Comparison of ENCODE assay signal across 27 cellular contexts in genomic region chr9:115469826-115470225, GRCh38.
"Had no signal": no experiment of that assay in that cellular context is flagged by ENCODE, and none has a peak within 500 bp of the region (broad histone marks: within the 10 kb centered on the region; RNA-seq: fewer than 3 reads in every experiment).

No MANE protein-coding gene starts in this region.

- H3K9me3 Mint-ChIP-seq: activated CD4-positive, alpha-beta memory T cell treated with anti-CD3 and anti-CD28 coated beads, Interleukin-2, amount 10 ng/mL, durations not matched to agents 7 days and 5 days; activated CD4-positive, alpha-beta T cell treated with anti-CD3 and anti-CD28 coated beads, Interleukin-2, amount 10 ng/mL, durations not matched to agents 7 days and 5 days; activated naive CD4-positive, alpha-beta T cell treated with anti-CD3 and anti-CD28 coated beads, Interleukin-2, amount 50 U/mL, for 24 hours; activated naive CD8-positive, alpha-beta T cell treated with anti-CD3 and anti-CD28 coated beads, Interleukin-2, amount 50 U/mL, for 24 hours; activated T-helper 2 cell treated with anti-CD3 and anti-CD28 coated beads, Interferon-gamma antibody, Interleukin-2, Interleukin-4, amounts not matched to agents 10 μg/mL and 5 μg/mL and 100 μg/mL, durations not matched to agents 14 hours and 24 hours and 36 hours; effector memory CD8-positive, alpha-beta T cell had no signal

- H3K4me3 ChIP-seq: esophagus squamous epithelium, gastrocnemius medialis, left lung, lower lobe of right lung, neural progenitor cell, stomach, tibial artery had no signal

- H3K4me3 Mint-ChIP-seq: activated CD4-positive, alpha-beta memory T cell treated with anti-CD3 and anti-CD28 coated beads, Interleukin-2, amount 10 ng/mL, durations not matched to agents 7 days and 5 days; activated CD4-positive, alpha-beta T cell treated with anti-CD3 and anti-CD28 coated beads, Interleukin-2, amount 10 ng/mL, durations not matched to agents 7 days and 5 days; activated naive CD4-positive, alpha-beta T cell treated with anti-CD3 and anti-CD28 coated beads, Interleukin-2, amount 50 U/mL, for 24 hours; activated naive CD8-positive, alpha-beta T cell treated with anti-CD3 and anti-CD28 coated beads, Interleukin-2, amount 50 U/mL, for 24 hours; effector memory CD8-positive, alpha-beta T cell; natural killer cell; neural progenitor cell; stimulated activated naive B cell treated with anti-CD40 and anti-IgM and Interleukin-4, amounts not matched to agents 10 μg/mL and 1 μg/mL and 100 μg/mL, for 72 hours had no signal

- ATAC-seq: activated naive CD8-positive, alpha-beta T cell treated with anti-CD3 and anti-CD28 coated beads, Interleukin-2, amount 50 U/mL, for 24 hours; effector memory CD8-positive, alpha-beta T cell; gastrocnemius medialis; left lung; lower lobe of right lung; natural killer cell; right cardiac atrium; stimulated activated naive B cell treated with anti-CD40 and anti-IgM and Interleukin-4, amounts not matched to agents 10 μg/mL and 1 μg/mL and 100 μg/mL, for 72 hours had no signal

- H3K36me3 Mint-ChIP-seq: activated naive CD4-positive, alpha-beta T cell treated with anti-CD3 and anti-CD28 coated beads, Interleukin-2, amount 50 U/mL, for 24 hours; natural killer cell; neural progenitor cell; stimulated activated naive B cell treated with anti-CD40 and anti-IgM and Interleukin-4, amounts not matched to agents 10 μg/mL and 1 μg/mL and 100 μg/mL, for 72 hours had no signal

- DNase-seq: activated CD4-positive, alpha-beta memory T cell treated with anti-CD3 and anti-CD28 coated beads, Interleukin-2, amount 10 ng/mL, durations not matched to agents 7 days and 5 days; activated CD4-positive, alpha-beta T cell treated with anti-CD3 and anti-CD28 coated beads, Interleukin-2, amount 10 ng/mL, durations not matched to agents 7 days and 5 days; activated CD4-positive, CD25-positive, alpha-beta regulatory T cell treated with anti-CD3 and anti-CD28 coated beads, Interleukin-2, amount 50 U/mL, for 72 hours; activated naive CD8-positive, alpha-beta T cell treated with anti-CD3 and anti-CD28 coated beads, Interleukin-2, amount 50 U/mL, for 24 hours; activated T-cell treated with anti-CD3 and anti-CD28 coated beads, Interleukin-2, amount 50 U/mL, for 48 hours; amygdala; caudate nucleus; cortex of kidney; effector memory CD8-positive, alpha-beta T cell; esophagus squamous epithelium; gastrocnemius medialis; glutamatergic neuron; left lung; lower lobe of right lung; mesenchymal stem cell; natural killer cell; right cardiac atrium; stimulated activated CD4-positive, alpha-beta T cell treated with anti-CD3 and anti-CD28 coated beads, Interleukin-15, amount 100 ng/mL, for 24 hours; stimulated activated CD4-positive, alpha-beta T cell treated with anti-CD3 and anti-CD28 coated beads, Interleukin-2, amount 100 ng/mL, for 24 hours; stimulated activated naive B cell treated with anti-CD40 and anti-IgM and Interleukin-4, amounts not matched to agents 10 μg/mL and 1 μg/mL and 100 μg/mL, for 72 hours; stomach; T1000; tibial artery; WERI-Rb-1 had no signal

- H3K27ac ChIP-seq: esophagus squamous epithelium, gastrocnemius medialis, left lung, lower lobe of right lung, neural progenitor cell, stomach, tibial artery, WERI-Rb-1 had no signal

- H3K27ac Mint-ChIP-seq: activated CD4-positive, alpha-beta memory T cell treated with anti-CD3 and anti-CD28 coated beads, Interleukin-2, amount 10 ng/mL, durations not matched to agents 7 days and 5 days; activated CD4-positive, alpha-beta T cell treated with anti-CD3 and anti-CD28 coated beads, Interleukin-2, amount 10 ng/mL, durations not matched to agents 7 days and 5 days; activated naive CD4-positive, alpha-beta T cell treated with anti-CD3 and anti-CD28 coated beads, Interleukin-2, amount 50 U/mL, for 24 hours; activated naive CD8-positive, alpha-beta T cell treated with anti-CD3 and anti-CD28 coated beads, Interleukin-2, amount 50 U/mL, for 24 hours; activated T-helper 2 cell treated with anti-CD3 and anti-CD28 coated beads, Interferon-gamma antibody, Interleukin-2, Interleukin-4, amounts not matched to agents 10 μg/mL and 5 μg/mL and 100 μg/mL, durations not matched to agents 14 hours and 24 hours and 36 hours; effector memory CD8-positive, alpha-beta T cell; natural killer cell; neural progenitor cell; stimulated activated naive B cell treated with anti-CD40 and anti-IgM and Interleukin-4, amounts not matched to agents 10 μg/mL and 1 μg/mL and 100 μg/mL, for 72 hours had no signal

- H3K27me3 ChIP-seq: esophagus squamous epithelium, gastrocnemius medialis, left lung, stomach, tibial artery had no signal

- H3K4me1 Mint-ChIP-seq: activated CD4-positive, alpha-beta memory T cell treated with anti-CD3 and anti-CD28 coated beads, Interleukin-2, amount 10 ng/mL, durations not matched to agents 7 days and 5 days; activated CD4-positive, alpha-beta T cell treated with anti-CD3 and anti-CD28 coated beads, Interleukin-2, amount 10 ng/mL, durations not matched to agents 7 days and 5 days; activated naive CD4-positive, alpha-beta T cell treated with anti-CD3 and anti-CD28 coated beads, Interleukin-2, amount 50 U/mL, for 24 hours; activated naive CD8-positive, alpha-beta T cell treated with anti-CD3 and anti-CD28 coated beads, Interleukin-2, amount 50 U/mL, for 24 hours; natural killer cell; neural progenitor cell; stimulated activated naive B cell treated with anti-CD40 and anti-IgM and Interleukin-4, amounts not matched to agents 10 μg/mL and 1 μg/mL and 100 μg/mL, for 72 hours had no signal

- H3K36me3 ChIP-seq: esophagus squamous epithelium, gastrocnemius medialis, left lung, lower lobe of right lung, neural progenitor cell, stomach, tibial artery, WERI-Rb-1 had no signal

- H3K4me1 ChIP-seq: esophagus squamous epithelium, gastrocnemius medialis, left lung, lower lobe of right lung, stomach had no signal

- H3K9me3 ChIP-seq: gastrocnemius medialis, lower lobe of right lung had no signal

- H3K9ac ChIP-seq: neural progenitor cell had no signal
